In the genomic region with DNA sequence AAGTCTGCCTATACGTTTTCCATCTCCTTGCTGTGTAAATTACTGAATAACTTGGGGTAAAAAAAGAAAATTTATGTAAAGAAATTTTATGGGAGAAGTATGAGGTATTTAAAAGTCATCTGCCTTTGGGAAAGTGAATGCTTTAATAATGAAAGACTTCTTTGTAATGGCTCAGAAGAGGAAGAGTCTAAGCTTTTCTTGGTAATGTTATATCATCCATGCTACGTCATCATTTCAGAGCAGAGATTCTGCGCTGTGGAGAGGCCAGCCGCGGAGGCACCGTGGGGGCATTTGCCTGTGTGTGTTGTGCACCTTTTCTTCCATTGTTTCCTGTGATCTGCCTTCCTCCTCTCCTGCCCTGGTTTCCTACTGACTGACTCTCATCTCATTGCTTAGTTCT, we compare ENCODE assay signal across 16 cellular contexts.
DNase-seq lines count a peak whose midpoint lies in the region; ATAC-seq and TF ChIP-seq lines count a peak whose summit lies in the region.
"Had no signal": no experiment of that assay in that cellular context is flagged by ENCODE, and none has a peak within 500 bp of the region (broad histone marks: within the 10 kb centered on the region; RNA-seq: fewer than 3 reads in every experiment).

No MANE protein-coding gene starts in this region.

- intact Hi-C loops in activated naive CD4-positive, alpha-beta T cell treated with anti-CD3 and anti-CD28 coated beads for 36 hours (cut with micrococcal nuclease), result no loop called here

- TF ChIP-seq CTCF in mesothelial cell of epicardium (IDR thresholded peaks at IDR 0.05; ENCODE audit: unreplicated experiment), result no peak

- H3K36me3 Mint-ChIP-seq in activated naive CD4-positive, alpha-beta T cell treated with anti-CD3 and anti-CD28 coated beads, Interleukin-2, amount 50 U/mL, for 24 hours, result peaks cover 41% of the 10 kb centered on the region
- H3K36me3 Mint-ChIP-seq in activated naive CD4-positive, alpha-beta T cell treated with anti-CD3 and anti-CD28 coated beads for 36 hours (ENCODE audit: low read depth), result peaks cover 66% of the 10 kb centered on the region
- H3K36me3 Mint-ChIP-seq in T-helper 17 cell (ENCODE audit: low read depth) (peaks cover 35% of the 10 kb centered on the region), mesothelial cell of epicardium (peaks cover 52% of the 10 kb centered on the region)
- H3K36me3 Mint-ChIP-seq in stimulated activated effector memory CD8-positive, alpha-beta T cell treated with anti-CD3 and anti-CD28 coated beads, Interleukin-12 subunit alpha, Interleukin-12 subunit beta, amount 100 ng/mL, for 72 hours, result peaks cover 95% of the 10 kb centered on the region

- no peak overlapping the region for H3K4me3 Mint-ChIP-seq in activated naive CD4-positive, alpha-beta T cell treated with anti-CD3 and anti-CD28 coated beads, Interleukin-2, amount 50 U/mL, for 24 hours
- H3K4me3 Mint-ChIP-seq in activated naive CD4-positive, alpha-beta T cell treated with anti-CD3 and anti-CD28 coated beads for 36 hours, result no peak overlapping the region
- no peak overlapping the region for H3K4me3 Mint-ChIP-seq in T-helper 17 cell
- H3K4me3 Mint-ChIP-seq in mesothelial cell of epicardium, result no peak overlapping the region
- no peak overlapping the region for H3K4me3 Mint-ChIP-seq in stimulated activated effector memory CD8-positive, alpha-beta T cell treated with anti-CD3 and anti-CD28 coated beads, Interleukin-12 subunit alpha, Interleukin-12 subunit beta, amount 100 ng/mL, for 72 hours
- H3K4me3 Mint-ChIP-seq: CD8-positive, alpha-beta memory T cell had no signal

- no peaks in the 10 kb centered on the region for H3K9me3 ChIP-seq in T-helper 17 cell (ENCODE audit: control insufficient read depth, low read length, poor library complexity, severe bottlenecking)

- H3K27me3 Mint-ChIP-seq in activated naive CD4-positive, alpha-beta T cell treated with anti-CD3 and anti-CD28 coated beads, Interleukin-2, amount 50 U/mL, for 24 hours, result no peaks in the 10 kb centered on the region
- H3K27me3 Mint-ChIP-seq in activated naive CD4-positive, alpha-beta T cell treated with anti-CD3 and anti-CD28 coated beads for 36 hours (ENCODE audit: low read depth), result no peaks in the 10 kb centered on the region
- H3K27me3 Mint-ChIP-seq in T-helper 17 cell (no peaks in the 10 kb centered on the region), mesothelial cell of epicardium (ENCODE audit: low read depth) (no peaks in the 10 kb centered on the region)
- H3K27me3 Mint-ChIP-seq: CD8-positive, alpha-beta memory T cell had no signal

- H3K27ac Mint-ChIP-seq in activated naive CD4-positive, alpha-beta T cell treated with anti-CD3 and anti-CD28 coated beads, Interleukin-2, amount 50 U/mL, for 24 hours, result peak overlapping the region; percentile 12
- H3K27ac Mint-ChIP-seq in activated naive CD4-positive, alpha-beta T cell treated with anti-CD3 and anti-CD28 coated beads for 36 hours, result no peak overlapping the region
- H3K27ac Mint-ChIP-seq in T-helper 17 cell (peak overlapping the region; percentile 46), mesothelial cell of epicardium (peak overlapping the region; percentile 41)
- H3K27ac Mint-ChIP-seq in stimulated activated effector memory CD8-positive, alpha-beta T cell treated with anti-CD3 and anti-CD28 coated beads, Interleukin-12 subunit alpha, Interleukin-12 subunit beta, amount 100 ng/mL, for 72 hours, result peak overlapping the region; percentile 11

- CTCF ChIA-PET in activated naive CD4-positive, alpha-beta T cell treated with anti-CD3 and anti-CD28 coated beads for 36 hours (lab: Charles Lee), result no interaction called here

- ATAC-seq in T-helper 17 cell (no peak), HG03442 (IDR thresholded peaks at IDR 0.05; ENCODE audit: unreplicated experiment) (no peak)
- ATAC-seq in stimulated activated effector memory CD8-positive, alpha-beta T cell treated with anti-CD3 and anti-CD28 coated beads, Interleukin-12 subunit alpha, Interleukin-12 subunit beta, amount 100 ng/mL, for 72 hours, result no peak
- ATAC-seq: K562, Panc1, Right ventricle myocardium inferior had no signal

- no peaks in the 10 kb centered on the region for H3K9me3 Mint-ChIP-seq in activated naive CD4-positive, alpha-beta T cell treated with anti-CD3 and anti-CD28 coated beads, Interleukin-2, amount 50 U/mL, for 24 hours
- H3K9me3 Mint-ChIP-seq in activated naive CD4-positive, alpha-beta T cell treated with anti-CD3 and anti-CD28 coated beads for 36 hours, result no peaks in the 10 kb centered on the region
- H3K9me3 Mint-ChIP-seq in mesothelial cell of epicardium, result no peaks in the 10 kb centered on the region
- no peaks in the 10 kb centered on the region for H3K9me3 Mint-ChIP-seq in stimulated activated effector memory CD8-positive, alpha-beta T cell treated with anti-CD3 and anti-CD28 coated beads, Interleukin-12 subunit alpha, Interleukin-12 subunit beta, amount 100 ng/mL, for 72 hours
- H3K9me3 Mint-ChIP-seq: CD8-positive, alpha-beta memory T cell had no signal

- DNase-seq in activated naive CD4-positive, alpha-beta T cell treated with anti-CD3 and anti-CD28 coated beads for 36 hours, result no peak
- no peak for DNase-seq in T-helper 17 cell
- no peak for DNase-seq in mesothelial cell of epicardium (ENCODE audit: low spot score in 2 of 2, unreplicated experiment in 2 of 2)
- no peak for DNase-seq in stimulated activated effector memory CD8-positive, alpha-beta T cell treated with anti-CD3 and anti-CD28 coated beads, Interleukin-12 subunit alpha, Interleukin-12 subunit beta, amount 100 ng/mL, for 72 hours (ENCODE audit: low spot score in 2 of 2)
- DNase-seq in NCI-H2171 treated with DMSO at 0.1 percent for 48 hours (lab: John Stamatoyannopoulos, UW), result no peak
- DNase-seq: ACHN; CD8-positive, alpha-beta memory T cell; NCI-H1048; NCI-H2107; NCI-H446; NCI-H748 treated with DMSO at 0.1 percent for 48 hours had no signal

- H3K4me1 Mint-ChIP-seq in activated naive CD4-positive, alpha-beta T cell treated with anti-CD3 and anti-CD28 coated beads, Interleukin-2, amount 50 U/mL, for 24 hours, result peaks cover 30% of the 10 kb centered on the region
- H3K4me1 Mint-ChIP-seq in activated naive CD4-positive, alpha-beta T cell treated with anti-CD3 and anti-CD28 coated beads for 36 hours (ENCODE audit: low read depth), result peaks cover 8% of the 10 kb centered on the region
- H3K4me1 Mint-ChIP-seq in T-helper 17 cell (peaks cover 7% of the 10 kb centered on the region), mesothelial cell of epicardium (peaks cover 20% of the 10 kb centered on the region)
- H3K4me1 Mint-ChIP-seq in stimulated activated effector memory CD8-positive, alpha-beta T cell treated with anti-CD3 and anti-CD28 coated beads, Interleukin-12 subunit alpha, Interleukin-12 subunit beta, amount 100 ng/mL, for 72 hours, result no peaks in the 10 kb centered on the region
